1 cellular context compared by ENCODE assay signal in the genomic region with DNA sequence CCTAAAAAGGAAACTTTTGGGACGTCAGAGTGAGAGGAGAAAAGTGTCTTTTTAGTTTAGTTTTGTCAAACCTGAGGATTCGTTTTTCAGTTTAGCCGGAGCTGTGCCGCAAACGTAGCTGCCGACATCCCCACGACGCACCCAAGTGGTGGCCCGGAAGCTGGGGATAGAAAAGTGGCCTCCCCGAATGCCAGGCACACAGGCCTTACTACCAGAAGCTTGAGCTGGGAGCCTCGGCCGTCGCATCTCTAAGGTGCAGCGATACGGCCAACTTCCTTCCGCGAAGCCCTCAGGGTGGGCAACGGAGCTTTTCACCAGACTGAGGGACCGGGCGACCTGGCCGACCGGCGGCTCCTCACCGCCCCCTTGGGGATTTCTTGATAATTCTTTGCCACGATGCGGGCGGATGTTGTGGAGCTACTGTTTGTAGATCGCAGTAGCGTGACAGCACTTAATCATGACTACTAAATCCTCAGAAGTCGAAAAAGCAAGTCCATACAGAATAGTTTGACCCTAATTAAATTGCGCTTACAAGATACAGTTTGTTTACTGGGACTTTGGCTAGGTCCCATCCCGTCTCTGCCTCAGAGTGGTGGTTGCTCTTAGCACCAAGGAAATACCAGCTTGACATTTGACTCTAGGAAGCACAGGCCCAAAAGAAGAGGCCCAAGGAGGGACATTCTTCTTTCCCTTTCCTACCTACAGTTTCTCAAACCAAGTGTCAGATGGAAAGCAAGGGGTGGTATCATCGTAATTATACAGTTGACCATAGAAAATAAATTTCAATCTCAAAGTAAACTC.
TF ChIP-seq lines count a peak whose summit lies in the region.

No MANE protein-coding gene starts in this region.

TF ChIP-seq in GM12878, 131 proteins besides CTCF, POLR2A, EP300 and RAD21 (continued from another document):
- TF ChIP-seq, protein P1, sequence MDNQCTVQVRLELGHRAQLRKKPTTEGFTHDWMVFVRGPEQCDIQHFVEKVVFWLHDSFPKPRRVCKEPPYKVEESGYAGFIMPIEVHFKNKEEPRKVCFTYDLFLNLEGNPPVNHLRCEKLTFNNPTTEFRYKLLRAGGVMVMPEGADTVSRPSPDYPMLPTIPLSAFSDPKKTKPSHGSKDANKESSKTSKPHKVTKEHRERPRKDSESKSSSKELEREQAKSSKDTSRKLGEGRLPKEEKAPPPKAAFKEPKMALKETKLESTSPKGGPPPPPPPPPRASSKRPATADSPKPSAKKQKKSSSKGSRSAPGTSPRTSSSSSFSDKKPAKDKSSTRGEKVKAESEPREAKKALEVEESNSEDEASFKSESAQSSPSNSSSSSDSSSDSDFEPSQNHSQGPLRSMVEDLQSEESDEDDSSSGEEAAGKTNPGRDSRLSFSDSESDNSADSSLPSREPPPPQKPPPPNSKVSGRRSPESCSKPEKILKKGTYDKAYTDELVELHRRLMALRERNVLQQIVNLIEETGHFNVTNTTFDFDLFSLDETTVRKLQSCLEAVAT (IDR thresholded peaks at IDR 0.05) = peak; percentile 85
- peak; percentile 21; the same call in 1 of the 2 replicates for TF ChIP-seq NR2F1 (conservative IDR thresholded peaks at IDR 0.05)
- no peak for TF ChIP-seq E2F4 (IDR thresholded peaks at IDR 0.05; ENCODE audit: low read depth, low read length)
- no peak for TF ChIP-seq SMAD1 (IDR thresholded peaks at IDR 0.05; ENCODE audit: low read depth, partially characterized antibody)
- no peak for TF ChIP-seq SMAD5 (IDR thresholded peaks at IDR 0.05; ENCODE audit: low read depth)
- no peak for TF ChIP-seq PML (IDR thresholded peaks at IDR 0.05; ENCODE audit: low read length)
- TF ChIP-seq SP1 (IDR thresholded peaks at IDR 0.05; ENCODE audit: low read depth, low read length) = no peak
- TF ChIP-seq, protein P2, sequence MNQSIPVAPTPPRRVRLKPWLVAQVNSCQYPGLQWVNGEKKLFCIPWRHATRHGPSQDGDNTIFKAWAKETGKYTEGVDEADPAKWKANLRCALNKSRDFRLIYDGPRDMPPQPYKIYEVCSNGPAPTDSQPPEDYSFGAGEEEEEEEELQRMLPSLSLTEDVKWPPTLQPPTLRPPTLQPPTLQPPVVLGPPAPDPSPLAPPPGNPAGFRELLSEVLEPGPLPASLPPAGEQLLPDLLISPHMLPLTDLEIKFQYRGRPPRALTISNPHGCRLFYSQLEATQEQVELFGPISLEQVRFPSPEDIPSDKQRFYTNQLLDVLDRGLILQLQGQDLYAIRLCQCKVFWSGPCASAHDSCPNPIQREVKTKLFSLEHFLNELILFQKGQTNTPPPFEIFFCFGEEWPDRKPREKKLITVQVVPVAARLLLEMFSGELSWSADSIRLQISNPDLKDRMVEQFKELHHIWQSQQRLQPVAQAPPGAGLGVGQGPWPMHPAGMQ (IDR thresholded peaks at IDR 0.05; ENCODE audit: borderline replicate concordance) = no peak
- TF ChIP-seq ZBED1 (IDR thresholded peaks at IDR 0.05; ENCODE audit: borderline replicate concordance) = peak; percentile 91; the same call in 1 of the 2 replicates
- TF ChIP-seq RBBP5 (conservative IDR thresholded peaks at IDR 0.05) = no peak
- TF ChIP-seq JUNB (IDR thresholded peaks at IDR 0.05) = no peak
- TF ChIP-seq YBX1 (IDR thresholded peaks at IDR 0.05) = no peak
- TF ChIP-seq POLR2AphosphoS2 (IDR thresholded peaks at IDR 0.05; ENCODE audit: low read depth, low read length) = no peak
- TF ChIP-seq USF1 (IDR thresholded peaks at IDR 0.05; ENCODE audit: borderline replicate concordance, extremely low read length, insufficient read depth, low read depth, low read length) = no peak
- peak; percentile 61 for TF ChIP-seq MEF2B (IDR thresholded peaks at IDR 0.05; ENCODE audit: partially characterized antibody, poor library complexity, severe bottlenecking)
- 0 out of 2 replicates have a peak, but pooled peaks have one; percentile 7 for TF ChIP-seq TCF12 (IDR thresholded peaks at IDR 0.05; ENCODE audit: low read depth, low read length)
- no peak for TF ChIP-seq BCLAF1 (IDR thresholded peaks at IDR 0.05)
